1 cellular context compared by ENCODE assay signal in the genomic region with DNA sequence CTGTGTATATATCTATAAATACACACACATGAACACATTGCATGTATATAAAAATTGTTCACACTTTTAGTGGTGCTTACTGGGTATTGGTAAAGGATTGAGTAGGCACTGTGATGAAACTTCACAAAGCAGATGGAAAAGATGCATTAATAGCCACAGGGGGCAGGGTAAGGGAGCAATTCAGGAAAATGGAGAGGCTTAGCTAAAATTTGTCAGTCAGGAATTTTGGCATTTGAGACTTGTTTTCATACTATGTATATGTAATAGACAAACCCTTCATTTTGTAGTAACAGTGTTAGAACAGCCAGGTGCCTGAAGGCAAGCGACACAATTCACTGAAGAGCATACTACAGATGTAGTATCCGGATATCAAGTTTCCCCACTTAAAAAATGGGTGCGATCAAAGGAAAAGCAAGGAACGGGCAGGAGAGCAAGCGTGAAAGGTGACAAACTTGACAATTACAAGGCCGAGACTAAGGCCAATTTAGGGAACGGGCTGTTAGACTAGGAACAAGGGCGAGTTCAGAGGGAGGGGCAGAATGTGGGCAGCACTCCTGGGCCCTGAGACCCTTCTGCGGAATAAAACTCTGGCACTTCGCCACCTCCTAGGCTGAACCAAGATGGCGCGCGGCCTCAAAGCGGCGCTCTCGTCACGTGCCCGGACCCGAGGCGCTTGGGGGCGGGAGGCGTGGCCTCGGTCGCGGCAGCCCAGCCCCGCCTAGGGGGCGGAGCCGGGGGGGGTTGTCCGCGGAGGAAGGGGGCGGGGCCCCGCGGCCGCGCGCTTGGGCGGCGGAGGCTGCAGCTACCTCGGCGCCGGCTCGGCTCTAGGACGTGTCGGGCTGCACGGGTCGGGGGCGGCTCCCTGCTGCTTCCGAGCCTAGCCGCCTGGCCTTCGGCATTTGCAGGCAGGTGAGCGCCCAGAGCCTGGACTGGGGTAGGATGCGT.
A peak's percentile ranks its signal among the peaks of the same experiment; 100 is the strongest.
TF ChIP-seq lines count a peak whose summit lies in the region.

A gene (plus strand): TSS at position 771 of the 945 bp plus-strand sequence. CDS start 12,518 bp downstream, outside the sequence.

TF ChIP-seq in HepG2, 621 proteins besides CTCF, POLR2A, EP300 and RAD21 (continued from another document and continues in another):
- TF ChIP-seq, protein P1, sequence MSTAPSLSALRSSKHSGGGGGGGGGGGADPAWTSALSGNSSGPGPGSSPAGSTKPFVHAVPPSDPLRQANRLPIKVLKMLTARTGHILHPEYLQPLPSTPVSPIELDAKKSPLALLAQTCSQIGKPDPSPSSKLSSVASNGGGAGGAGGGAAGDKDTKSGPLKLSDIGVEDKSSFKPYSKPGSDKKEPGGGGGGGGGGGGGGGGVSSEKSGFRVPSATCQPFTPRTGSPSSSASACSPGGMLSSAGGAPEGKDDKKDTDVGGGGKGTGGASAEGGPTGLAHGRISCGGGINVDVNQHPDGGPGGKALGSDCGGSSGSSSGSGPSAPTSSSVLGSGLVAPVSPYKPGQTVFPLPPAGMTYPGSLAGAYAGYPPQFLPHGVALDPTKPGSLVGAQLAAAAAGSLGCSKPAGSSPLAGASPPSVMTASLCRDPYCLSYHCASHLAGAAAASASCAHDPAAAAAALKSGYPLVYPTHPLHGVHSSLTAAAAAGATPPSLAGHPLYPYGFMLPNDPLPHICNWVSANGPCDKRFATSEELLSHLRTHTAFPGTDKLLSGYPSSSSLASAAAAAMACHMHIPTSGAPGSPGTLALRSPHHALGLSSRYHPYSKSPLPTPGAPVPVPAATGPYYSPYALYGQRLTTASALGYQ (CRISPR knock-in tag; IDR thresholded peaks at IDR 0.05) = 0 out of 2 replicates have a peak, but pooled peaks have one; percentile 18
- TF ChIP-seq POGZ (CRISPR knock-in tag; IDR thresholded peaks at IDR 0.05) (peak; percentile 88), ZNF431 (CRISPR knock-in tag; IDR thresholded peaks at IDR 0.05; ENCODE audit: borderline replicate concordance, low read depth) (no peak; the same call in 1 of the 2 replicates), PAWR (CRISPR knock-in tag; IDR thresholded peaks at IDR 0.05; ENCODE audit: borderline replicate concordance) (no peak), BHLHE40 (IDR thresholded peaks at IDR 0.05; ENCODE audit: low read length) (peak; percentile 85), MYC (CRISPR knock-in tag; IDR thresholded peaks at IDR 0.05; ENCODE audit: borderline replicate concordance) (peak; percentile 21; the same call in 1 of the 2 replicates), KDM5B (CRISPR knock-in tag; IDR thresholded peaks at IDR 0.05; ENCODE audit: borderline replicate concordance) (0 out of 2 replicates have a peak, but pooled peaks have one; percentile 55), AHR (CRISPR knock-in tag; IDR thresholded peaks at IDR 0.05) (0 out of 2 replicates have a peak, but pooled peaks have one; percentile 6), PRMT3 (CRISPR knock-in tag; IDR thresholded peaks at IDR 0.05; ENCODE audit: borderline replicate concordance, low read depth) (no peak), ZNF143 (CRISPR knock-in tag; IDR thresholded peaks at IDR 0.05) (0 out of 2 replicates have a peak, but pooled peaks have one; percentile 25), MED1 (CRISPR knock-in tag; IDR thresholded peaks at IDR 0.05) (peak; percentile 39), ZFP1 (CRISPR knock-in tag; IDR thresholded peaks at IDR 0.05) (no peak), ZNF619 (CRISPR knock-in tag; IDR thresholded peaks at IDR 0.05) (peak; percentile 32; the same call in 1 of the 2 replicates), TBX2 (CRISPR knock-in tag; IDR thresholded peaks at IDR 0.05; ENCODE audit: borderline replicate concordance) (peak; percentile 50; the same call in 1 of the 2 replicates), SMAD9 (CRISPR knock-in tag; IDR thresholded peaks at IDR 0.05) (no peak), ZNF17 (CRISPR knock-in tag; IDR thresholded peaks at IDR 0.05) (no peak), ATRX (CRISPR knock-in tag; IDR thresholded peaks at IDR 0.05; ENCODE audit: borderline replicate concordance) (no peak), RBFOX2 (IDR thresholded peaks at IDR 0.05; ENCODE audit: low read depth, low read length) (peak; percentile 70), ZNF207 (IDR thresholded peaks at IDR 0.05; ENCODE audit: borderline replicate concordance) (no peak), ZMYM4 (CRISPR knock-in tag; IDR thresholded peaks at IDR 0.05) (peak; percentile 94), SP4 (CRISPR knock-in tag; IDR thresholded peaks at IDR 0.05) (peak; percentile 74), POLR2G (IDR thresholded peaks at IDR 0.05; ENCODE audit: low read depth, low read length) (peak; percentile 60), ZNF446 (CRISPR knock-in tag; IDR thresholded peaks at IDR 0.05) (0 out of 2 replicates have a peak, but pooled peaks have one; percentile 36), ZNF83 (CRISPR knock-in tag; IDR thresholded peaks at IDR 0.05; ENCODE audit: borderline replicate concordance) (no peak), THAP11 (CRISPR knock-in tag; IDR thresholded peaks at IDR 0.05) (no peak), NR2F2 (IDR thresholded peaks at IDR 0.05; ENCODE audit: borderline replicate concordance, low read depth) (no peak), ZNF460 (CRISPR knock-in tag; IDR thresholded peaks at IDR 0.05; ENCODE audit: borderline replicate concordance) (no peak), ZNF264 (CRISPR knock-in tag; IDR thresholded peaks at IDR 0.05) (no peak), CC2D1A (CRISPR knock-in tag; IDR thresholded peaks at IDR 0.05) (no peak), ZNF616 (CRISPR knock-in tag; IDR thresholded peaks at IDR 0.05; ENCODE audit: low read depth) (0 out of 2 replicates have a peak, but pooled peaks have one; percentile 55), NFRKB (IDR thresholded peaks at IDR 0.05) (no peak), ZSCAN30 (CRISPR knock-in tag; IDR thresholded peaks at IDR 0.05) (no peak), EZH2 (conservative IDR thresholded peaks at IDR 0.05; ENCODE audit: low read depth, low read length) (no peak), ZNF12 (CRISPR knock-in tag; IDR thresholded peaks at IDR 0.05) (no peak), ZNF256 (CRISPR knock-in tag; conservative IDR thresholded peaks at IDR 0.05) (no peak), GFI1 (CRISPR knock-in tag; IDR thresholded peaks at IDR 0.05; ENCODE audit: borderline replicate concordance) (peak; percentile 36; the same call in 1 of the 2 replicates), ZNF232 (CRISPR knock-in tag; IDR thresholded peaks at IDR 0.05; ENCODE audit: borderline replicate concordance) (0 out of 2 replicates have a peak, but pooled peaks have one; percentile 50), ZNF777 (CRISPR knock-in tag; IDR thresholded peaks at IDR 0.05) (peak; percentile 64; the same call in 1 of the 2 replicates), ZNF790 (CRISPR knock-in tag; IDR thresholded peaks at IDR 0.05; ENCODE audit: borderline replicate concordance) (0 out of 2 replicates have a peak, but pooled peaks have one; percentile 37), ZBTB3 (CRISPR knock-in tag; IDR thresholded peaks at IDR 0.05; ENCODE audit: borderline replicate concordance, low read depth) (no peak), ZNF10 (CRISPR knock-in tag; IDR thresholded peaks at IDR 0.05; ENCODE audit: borderline replicate concordance, low read depth) (no peak), ZFX (CRISPR knock-in tag; IDR thresholded peaks at IDR 0.05; ENCODE audit: low read depth) (peak; percentile 12; the same call in 1 of the 2 replicates), ERF (CRISPR knock-in tag; IDR thresholded peaks at IDR 0.05) (0 out of 2 replicates have a peak, but pooled peaks have one; percentile 22), ARNT2 (CRISPR knock-in tag; IDR thresholded peaks at IDR 0.05; ENCODE audit: low read depth) (no peak)
- TF ChIP-seq, protein P2, sequence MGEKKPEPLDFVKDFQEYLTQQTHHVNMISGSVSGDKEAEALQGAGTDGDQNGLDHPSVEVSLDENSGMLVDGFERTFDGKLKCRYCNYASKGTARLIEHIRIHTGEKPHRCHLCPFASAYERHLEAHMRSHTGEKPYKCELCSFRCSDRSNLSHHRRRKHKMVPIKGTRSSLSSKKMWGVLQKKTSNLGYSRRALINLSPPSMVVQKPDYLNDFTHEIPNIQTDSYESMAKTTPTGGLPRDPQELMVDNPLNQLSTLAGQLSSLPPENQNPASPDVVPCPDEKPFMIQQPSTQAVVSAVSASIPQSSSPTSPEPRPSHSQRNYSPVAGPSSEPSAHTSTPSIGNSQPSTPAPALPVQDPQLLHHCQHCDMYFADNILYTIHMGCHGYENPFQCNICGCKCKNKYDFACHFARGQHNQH (CRISPR knock-in tag; IDR thresholded peaks at IDR 0.05) = 0 out of 2 replicates have a peak, but pooled peaks have one; percentile 26
- TF ChIP-seq, protein P3, sequence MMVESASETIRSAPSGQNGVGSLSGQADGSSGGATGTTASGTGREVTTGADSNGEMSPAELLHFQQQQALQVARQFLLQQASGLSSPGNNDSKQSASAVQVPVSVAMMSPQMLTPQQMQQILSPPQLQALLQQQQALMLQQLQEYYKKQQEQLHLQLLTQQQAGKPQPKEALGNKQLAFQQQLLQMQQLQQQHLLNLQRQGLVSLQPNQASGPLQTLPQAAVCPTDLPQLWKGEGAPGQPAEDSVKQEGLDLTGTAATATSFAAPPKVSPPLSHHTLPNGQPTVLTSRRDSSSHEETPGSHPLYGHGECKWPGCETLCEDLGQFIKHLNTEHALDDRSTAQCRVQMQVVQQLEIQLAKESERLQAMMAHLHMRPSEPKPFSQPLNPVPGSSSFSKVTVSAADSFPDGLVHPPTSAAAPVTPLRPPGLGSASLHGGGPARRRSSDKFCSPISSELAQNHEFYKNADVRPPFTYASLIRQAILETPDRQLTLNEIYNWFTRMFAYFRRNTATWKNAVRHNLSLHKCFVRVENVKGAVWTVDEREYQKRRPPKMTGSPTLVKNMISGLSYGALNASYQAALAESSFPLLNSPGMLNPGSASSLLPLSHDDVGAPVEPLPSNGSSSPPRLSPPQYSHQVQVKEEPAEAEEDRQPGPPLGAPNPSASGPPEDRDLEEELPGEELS (CRISPR knock-in tag; IDR thresholded peaks at IDR 0.05) = no peak
- TF ChIP-seq, protein P4, sequence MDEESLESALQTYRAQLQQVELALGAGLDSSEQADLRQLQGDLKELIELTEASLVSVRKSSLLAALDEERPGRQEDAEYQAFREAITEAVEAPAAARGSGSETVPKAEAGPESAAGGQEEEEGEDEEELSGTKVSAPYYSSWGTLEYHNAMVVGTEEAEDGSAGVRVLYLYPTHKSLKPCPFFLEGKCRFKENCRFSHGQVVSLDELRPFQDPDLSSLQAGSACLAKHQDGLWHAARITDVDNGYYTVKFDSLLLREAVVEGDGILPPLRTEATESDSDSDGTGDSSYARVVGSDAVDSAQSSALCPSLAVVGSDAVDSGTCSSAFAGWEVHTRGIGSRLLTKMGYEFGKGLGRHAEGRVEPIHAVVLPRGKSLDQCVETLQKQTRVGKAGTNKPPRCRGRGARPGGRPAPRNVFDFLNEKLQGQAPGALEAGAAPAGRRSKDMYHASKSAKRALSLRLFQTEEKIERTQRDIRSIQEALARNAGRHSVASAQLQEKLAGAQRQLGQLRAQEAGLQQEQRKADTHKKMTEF (CRISPR knock-in tag; IDR thresholded peaks at IDR 0.05) = 0 out of 2 replicates have a peak, but pooled peaks have one; percentile 21
- TF ChIP-seq, protein P5, sequence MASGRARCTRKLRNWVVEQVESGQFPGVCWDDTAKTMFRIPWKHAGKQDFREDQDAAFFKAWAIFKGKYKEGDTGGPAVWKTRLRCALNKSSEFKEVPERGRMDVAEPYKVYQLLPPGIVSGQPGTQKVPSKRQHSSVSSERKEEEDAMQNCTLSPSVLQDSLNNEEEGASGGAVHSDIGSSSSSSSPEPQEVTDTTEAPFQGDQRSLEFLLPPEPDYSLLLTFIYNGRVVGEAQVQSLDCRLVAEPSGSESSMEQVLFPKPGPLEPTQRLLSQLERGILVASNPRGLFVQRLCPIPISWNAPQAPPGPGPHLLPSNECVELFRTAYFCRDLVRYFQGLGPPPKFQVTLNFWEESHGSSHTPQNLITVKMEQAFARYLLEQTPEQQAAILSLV (CRISPR knock-in tag; IDR thresholded peaks at IDR 0.05; ENCODE audit: borderline replicate concordance) = no peak
- TF ChIP-seq, protein P6, sequence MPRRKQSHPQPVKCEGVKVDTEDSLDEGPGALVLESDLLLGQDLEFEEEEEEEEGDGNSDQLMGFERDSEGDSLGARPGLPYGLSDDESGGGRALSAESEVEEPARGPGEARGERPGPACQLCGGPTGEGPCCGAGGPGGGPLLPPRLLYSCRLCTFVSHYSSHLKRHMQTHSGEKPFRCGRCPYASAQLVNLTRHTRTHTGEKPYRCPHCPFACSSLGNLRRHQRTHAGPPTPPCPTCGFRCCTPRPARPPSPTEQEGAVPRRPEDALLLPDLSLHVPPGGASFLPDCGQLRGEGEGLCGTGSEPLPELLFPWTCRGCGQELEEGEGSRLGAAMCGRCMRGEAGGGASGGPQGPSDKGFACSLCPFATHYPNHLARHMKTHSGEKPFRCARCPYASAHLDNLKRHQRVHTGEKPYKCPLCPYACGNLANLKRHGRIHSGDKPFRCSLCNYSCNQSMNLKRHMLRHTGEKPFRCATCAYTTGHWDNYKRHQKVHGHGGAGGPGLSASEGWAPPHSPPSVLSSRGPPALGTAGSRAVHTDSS (CRISPR knock-in tag; conservative IDR thresholded peaks at IDR 0.05) = no peak
- TF ChIP-seq, protein P7, sequence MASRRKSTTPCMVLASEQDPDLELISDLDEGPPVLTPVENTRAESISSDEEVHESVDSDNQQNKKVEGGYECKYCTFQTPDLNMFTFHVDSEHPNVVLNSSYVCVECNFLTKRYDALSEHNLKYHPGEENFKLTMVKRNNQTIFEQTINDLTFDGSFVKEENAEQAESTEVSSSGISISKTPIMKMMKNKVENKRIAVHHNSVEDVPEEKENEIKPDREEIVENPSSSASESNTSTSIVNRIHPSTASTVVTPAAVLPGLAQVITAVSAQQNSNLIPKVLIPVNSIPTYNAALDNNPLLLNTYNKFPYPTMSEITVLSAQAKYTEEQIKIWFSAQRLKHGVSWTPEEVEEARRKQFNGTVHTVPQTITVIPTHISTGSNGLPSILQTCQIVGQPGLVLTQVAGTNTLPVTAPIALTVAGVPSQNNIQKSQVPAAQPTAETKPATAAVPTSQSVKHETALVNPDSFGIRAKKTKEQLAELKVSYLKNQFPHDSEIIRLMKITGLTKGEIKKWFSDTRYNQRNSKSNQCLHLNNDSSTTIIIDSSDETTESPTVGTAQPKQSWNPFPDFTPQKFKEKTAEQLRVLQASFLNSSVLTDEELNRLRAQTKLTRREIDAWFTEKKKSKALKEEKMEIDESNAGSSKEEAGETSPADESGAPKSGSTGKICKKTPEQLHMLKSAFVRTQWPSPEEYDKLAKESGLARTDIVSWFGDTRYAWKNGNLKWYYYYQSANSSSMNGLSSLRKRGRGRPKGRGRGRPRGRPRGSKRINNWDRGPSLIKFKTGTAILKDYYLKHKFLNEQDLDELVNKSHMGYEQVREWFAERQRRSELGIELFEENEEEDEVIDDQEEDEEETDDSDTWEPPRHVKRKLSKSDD (CRISPR knock-in tag; IDR thresholded peaks at IDR 0.05; ENCODE audit: low read depth) = 0 out of 2 replicates have a peak, but pooled peaks have one; percentile 63
- TF ChIP-seq, protein P8, sequence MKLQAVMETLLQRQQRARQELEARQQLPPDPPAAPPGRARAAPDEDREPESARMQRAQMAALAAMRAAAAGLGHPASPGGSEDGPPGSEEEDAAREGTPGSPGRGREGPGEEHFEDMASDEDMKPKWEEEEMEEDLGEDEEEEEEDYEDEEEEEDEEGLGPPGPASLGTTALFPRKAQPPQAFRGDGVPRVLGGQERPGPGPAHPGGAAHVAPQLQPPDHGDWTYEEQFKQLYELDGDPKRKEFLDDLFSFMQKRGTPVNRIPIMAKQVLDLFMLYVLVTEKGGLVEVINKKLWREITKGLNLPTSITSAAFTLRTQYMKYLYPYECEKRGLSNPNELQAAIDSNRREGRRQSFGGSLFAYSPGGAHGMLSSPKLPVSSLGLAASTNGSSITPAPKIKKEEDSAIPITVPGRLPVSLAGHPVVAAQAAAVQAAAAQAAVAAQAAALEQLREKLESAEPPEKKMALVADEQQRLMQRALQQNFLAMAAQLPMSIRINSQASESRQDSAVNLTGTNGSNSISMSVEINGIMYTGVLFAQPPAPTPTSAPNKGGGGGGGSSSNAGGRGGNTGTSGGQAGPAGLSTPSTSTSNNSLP (IDR thresholded peaks at IDR 0.05; ENCODE audit: low read depth, low read length) = 0 out of 2 replicates have a peak, but pooled peaks have one; percentile 9
